Comparison of ENCODE assay signal across 23 cellular contexts in genomic region chr1:246267426-246267825, GRCh38.
"Had no signal": no experiment of that assay in that cellular context is flagged by ENCODE, and none has a peak within 500 bp of the region (broad histone marks: within the 10 kb centered on the region; RNA-seq: fewer than 3 reads in every experiment).

No MANE protein-coding gene starts in this region.

- ATAC-seq: activated CD8-positive, alpha-beta T cell treated with anti-CD3 and anti-CD28 coated beads for 36 hours; activated naive CD4-positive, alpha-beta T cell treated with anti-CD3 and anti-CD28 coated beads, Interleukin-2, amount 50 U/mL, for 72 hours; activated naive CD8-positive, alpha-beta T cell treated with anti-CD3 and anti-CD28 coated beads, Interleukin-2, amount 50 U/mL, for 24 hours; T-helper 17 cell had no signal

- H3K27me3 Mint-ChIP-seq: activated CD8-positive, alpha-beta T cell treated with anti-CD3 and anti-CD28 coated beads for 36 hours; activated naive CD8-positive, alpha-beta T cell treated with anti-CD3 and anti-CD28 coated beads, Interleukin-2, amount 50 U/mL, for 24 hours; brain; T-helper 17 cell had no signal

- H3K4me3 Mint-ChIP-seq: activated CD8-positive, alpha-beta T cell treated with anti-CD3 and anti-CD28 coated beads for 36 hours; activated naive CD8-positive, alpha-beta T cell treated with anti-CD3 and anti-CD28 coated beads, Interleukin-2, amount 50 U/mL, for 24 hours; brain; T-helper 17 cell had no signal

- H3K4me3 ChIP-seq: ascending aorta, PC-9 had no signal

- H3K9me3 Mint-ChIP-seq: activated CD8-positive, alpha-beta T cell treated with anti-CD3 and anti-CD28 coated beads for 36 hours; activated naive CD4-positive, alpha-beta T cell treated with anti-CD3 and anti-CD28 coated beads, Interleukin-2, amount 50 U/mL, for 72 hours had no signal

- H3K4me1 ChIP-seq: ascending aorta had no signal

- H3K9me3 ChIP-seq: ascending aorta had no signal

- H3K27ac ChIP-seq: ascending aorta, PC-9 had no signal

- H3K36me3 ChIP-seq: ascending aorta had no signal

- H3K27ac Mint-ChIP-seq: activated CD8-positive, alpha-beta T cell treated with anti-CD3 and anti-CD28 coated beads for 36 hours; activated naive CD8-positive, alpha-beta T cell treated with anti-CD3 and anti-CD28 coated beads, Interleukin-2, amount 50 U/mL, for 24 hours; brain; T-helper 17 cell had no signal

- DNase-seq: activated CD4-positive, CD25-positive, alpha-beta regulatory T cell; activated CD8-positive, alpha-beta memory T cell treated with anti-CD3 and anti-CD28 coated beads, Interleukin-2, amount 50 U/mL, for 48 hours; activated CD8-positive, alpha-beta T cell treated with anti-CD3 and anti-CD28 coated beads for 36 hours; activated naive CD4-positive, alpha-beta T cell; activated naive CD8-positive, alpha-beta T cell treated with anti-CD3 and anti-CD28 coated beads, Interleukin-2, amount 50 U/mL, for 24 hours; activated T-cell treated with anti-CD3 and anti-CD28 coated beads, Interleukin-2, amount 50 U/mL, for 1 hour; amniotic stem cell; MM.1S; NCI-H1105; NCI-H1436; NCI-H1694 treated with DMSO at 0.1 percent for 48 hours; NCI-H2029 treated with DMSO at 0.1 percent for 48 hours; NCI-H345; NCI-H510A; NCI-H526 treated with DMSO at 0.1 percent for 48 hours; NCI-H82; PC-9; SHP77 treated with DMSO at 0.1 percent for 48 hours; T-helper 17 cell; T1000 had no signal

- H3K4me2 ChIP-seq: PC-9 had no signal

- H3K27me3 ChIP-seq: ascending aorta had no signal

- H3K4me1 Mint-ChIP-seq: activated naive CD8-positive, alpha-beta T cell treated with anti-CD3 and anti-CD28 coated beads, Interleukin-2, amount 50 U/mL, for 24 hours; brain; T-helper 17 cell had no signal

- H2AFZ ChIP-seq: PC-9 had no signal
